8 cellular contexts compared by ENCODE assay signal in genomic region chr16:85675528-85675927, GRCh38. TPM values are rescaled to one million over a fixed set of nuclear protein-coding genes. Genes with fewer than 3 reads are reported as not detected.
DNase-seq lines count a peak whose midpoint lies in the region; ATAC-seq and TF ChIP-seq lines count a peak whose summit lies in the region.

No MANE protein-coding gene starts in this region.

- ATAC-seq in T-helper 17 cell (no peak), HG02759 (IDR thresholded peaks at IDR 0.05; ENCODE audit: unreplicated experiment) (no peak)

- DNase-seq in BE2C (no peak), H7 (peak; percentile 71), T-helper 17 cell (no peak), immature natural killer cell (no peak), NCI-H2227 treated with DMSO at 0.1 percent for 48 hours (lab: John Stamatoyannopoulos, UW) (no peak), NCI-H446 (lab: John Stamatoyannopoulos, UW) (no peak)
- DNase-seq in activated CD4-positive, alpha-beta T cell treated with anti-CD3 and anti-CD28 coated beads, Interleukin-2, amount 50 U/mL, for 48 hours, result no peak

- H3K27me3 ChIP-seq in BE2C (no peaks in the 10 kb centered on the region), H7 (ENCODE audit: control insufficient read depth, insufficient read depth, low read length) (no peaks in the 10 kb centered on the region)

- H3K36me3 ChIP-seq in BE2C, result peaks cover 92% of the 10 kb centered on the region
- peaks cover 44% of the 10 kb centered on the region for H3K36me3 ChIP-seq in H7 (replicated peaks; ENCODE audit: control insufficient read depth, insufficient read depth, low read length)

- H3K27me3 Mint-ChIP-seq in T-helper 17 cell, result no peaks in the 10 kb centered on the region
- H3K27me3 Mint-ChIP-seq in immature natural killer cell (ENCODE audit: low read depth in 3 of 3), result peaks cover 3 to 5% (median 5%) of the 10 kb centered on the region in 3 donors

- TF ChIP-seq CTCF in BE2C (IDR thresholded peaks at IDR 0.05; ENCODE audit: low read depth, low read length), result peak; percentile 75

- no peaks in the 10 kb centered on the region for H3K9me3 Mint-ChIP-seq in immature natural killer cell

- peak overlapping the region; percentile 69 for H3K27ac Mint-ChIP-seq in T-helper 17 cell
- H3K27ac Mint-ChIP-seq in immature natural killer cell, result peak overlapping the region in 4 of 6 donors; percentile 28 to 60 (median 48)

- H3K4me1 ChIP-seq in BE2C, result peaks cover 24% of the 10 kb centered on the region

- no peaks in the 10 kb centered on the region for H3K9me3 ChIP-seq in BE2C
- H3K9me3 ChIP-seq in T-helper 17 cell (ENCODE audit: control insufficient read depth, low read length, poor library complexity, severe bottlenecking), result no peaks in the 10 kb centered on the region

- peaks cover 2% of the 10 kb centered on the region for H3K36me3 Mint-ChIP-seq in T-helper 17 cell (ENCODE audit: low read depth)
- H3K36me3 Mint-ChIP-seq in immature natural killer cell, result peaks cover 8 to 38% (median 19%) of the 10 kb centered on the region in 3 donors

- H3K4me1 Mint-ChIP-seq in T-helper 17 cell (peaks cover 11% of the 10 kb centered on the region), immature natural killer cell (peaks cover 4 to 5% of the 10 kb centered on the region in 2 donors)

- H3K4me3 Mint-ChIP-seq in T-helper 17 cell (no peak overlapping the region), immature natural killer cell (no peak overlapping the region)

- no peak overlapping the region for H3K4me3 ChIP-seq in BE2C (ENCODE audit: low read depth, low read length)
- H3K4me3 ChIP-seq in H7 (ENCODE audit: insufficient read depth, low read depth, low read length), result no peak overlapping the region

RNA-seq across cellular contexts. Expression of gene GINS2, which starts 13.2 kb away (rescaled TPM):
- 6.0 TPM for polyA plus RNA-seq in BE2C (2012; ENCODE audit: insufficient read depth, insufficient read length, low read depth)
- total RNA-seq in H7 (2014; rRNA removed; shearing (Covaris generic)), result 25.6 and 25.9 TPM in 2 replicates
- total RNA-seq in T-helper 17 cell, result 1 to 10 TPM in 1 of 2 donors, under 1 TPM in 1; 0.86 to 1.5 TPM
- polyA plus RNA-seq in immature natural killer cell, result 1 to 10 TPM in 2 of 3 donors, not detected in 1; 2.0 to 2.1 TPM

Comparison
In these comparisons a context has a peak if more than half of its experiments do, and no peak if none do; other contexts are left out.
1. RNA of gene GINS2, which starts 13.2 kb away (total RNA-seq): 25.6 to 25.9 TPM in H7; 0.86 to 1.5 TPM in T-helper 17 cell; every median in the first group is over 10 times any median in the second.